ENCODE assay signal across 20 cellular contexts in genomic region chr3:42270561-42270960, GRCh38. TPM values are rescaled to one million over a fixed set of nuclear protein-coding genes. Genes with fewer than 3 reads are reported as not detected.
A peak's percentile ranks its signal among the peaks of the same experiment; 100 is the strongest.
DNase-seq lines count a peak whose midpoint lies in the region; ATAC-seq, FAIRE-seq and TF ChIP-seq lines count a peak whose summit lies in the region.
"Had no signal": no experiment of that assay in that cellular context is flagged by ENCODE, and none has a peak within 500 bp of the region (broad histone marks: within the 10 kb centered on the region; RNA-seq: fewer than 3 reads in every experiment).

No MANE protein-coding gene starts in this region.

- FAIRE-seq in pancreas (lab: Jason Lieb, UNC): no peak
- FAIRE-seq: G401.6, GM12892, HTR-8/SVneo had no signal

- TF ChIP-seq CTCF in pancreas (IDR thresholded peaks at IDR 0.05): no peak

- H3K27me3 ChIP-seq in pancreas: peaks cover 0 to 6% (median 2%) of the 10 kb centered on the region in 4 donors

- no peak overlapping the region for H3K4me3 ChIP-seq in pancreas
- H3K4me3 ChIP-seq: BLaER1 treated with 17β-estradiol and CSF1 and Interleukin-3, amounts not matched to agents 10 nM and 100 nM; SK-N-MC had no signal

- 25 to 33% methylated on average over 1 of the region's 1 CpG for WGBS in pancreas, 2 donors

- H3K4me1 ChIP-seq in pancreas: no peaks in the 10 kb centered on the region

- ATAC-seq in pancreas: no peak
- no peak for ATAC-seq in HG03139 (IDR thresholded peaks at IDR 0.05; ENCODE audit: unreplicated experiment)
- ATAC-seq: Panc1, Right ventricle myocardium inferior had no signal

- no peaks in the 10 kb centered on the region for H3K36me3 ChIP-seq in pancreas
- H3K36me3 ChIP-seq: BLaER1 treated with 17β-estradiol and CSF1 and Interleukin-3, amounts not matched to agents 10 nM and 100 nM had no signal

- no peaks in the 10 kb centered on the region for H3K9me3 ChIP-seq in pancreas

- intact Hi-C loops in pancreas (cut with DNase I): no loop called here

- DNase-seq in NCI-H1417 (lab: John Stamatoyannopoulos, UW) (peak; percentile 21 to 83 (median 64)), NCI-H1417 treated with DMSO at 0.1 percent for 48 hours (lab: John Stamatoyannopoulos, UW) (no peak), NCI-H2107 (lab: John Stamatoyannopoulos, UW) (peak; percentile 48), NCI-H69 (lab: John Stamatoyannopoulos, UW) (peak; percentile 63), pancreas (no peak)
- no peak for DNase-seq in stimulated activated naive CD4-positive, alpha-beta T cell (lab: John Stamatoyannopoulos, UW)
- DNase-seq in activated naive CD4-positive, alpha-beta T cell treated with anti-CD3 and anti-CD28 coated beads, Interleukin-2, amount 50 U/mL, for 16 hours: no peak
- DNase-seq: DMS53, GOT3, MV-4-11, T-helper 1 cell had no signal

- no peak overlapping the region for H3K27ac ChIP-seq in pancreas
- H3K27ac ChIP-seq: 22Rv1; BLaER1 treated with 17β-estradiol and CSF1 and Interleukin-3, amounts not matched to agents 10 nM and 100 nM; SK-N-MC had no signal

RNA-seq across cellular contexts. Expression of gene CCK, which starts 4.6 kb away (rescaled TPM):
- total RNA-seq in pancreas: under 1 TPM in 1 of 6 donors, not detected in 5; 0.22 TPM
- under 1 TPM; 0.23 to 0.38 TPM for polyA plus RNA-seq in pancreas
- total RNA-seq: Right ventricle myocardium inferior had no signal

Comparison
In these comparisons a context has a peak if more than half of its experiments do, and no peak if none do; other contexts are left out.
1. DNase-seq: peak in NCI-H1417 (3 of 3), NCI-H2107 (single experiment) and NCI-H69 (single experiment); none in NCI-H1417 treated with DMSO at 0.1 percent for 48 hours (single experiment), pancreas (0 of 6), stimulated activated naive CD4-positive, alpha-beta T cell (0 of 6) and activated naive CD4-positive, alpha-beta T cell treated with anti-CD3 and anti-CD28 coated beads, Interleukin-2, amount 50 U/mL, for 16 hours (single experiment).